In genomic region chr18:3075491-3075890, GRCh38 we compare ENCODE assay signal across 1 cellular context.
TF ChIP-seq lines count a peak whose summit lies in the region.

No MANE protein-coding gene starts in this region.

TF ChIP-seq in H1, 55 proteins besides CTCF, POLR2A, EP300 and RAD21:
- TF ChIP-seq SIRT6 (IDR thresholded peaks at IDR 0.05; ENCODE audit: low read length) (no peak), GABPA (IDR thresholded peaks at IDR 0.05; ENCODE audit: borderline replicate concordance, insufficient read depth, low read length) (no peak), BCL11A (IDR thresholded peaks at IDR 0.05; ENCODE audit: low read depth in 2 of 2, low read length in 2 of 2) (no peak), GTF2F1 (IDR thresholded peaks at IDR 0.05; ENCODE audit: borderline replicate concordance, low read depth, low read length) (no peak), KDM5A (IDR thresholded peaks at IDR 0.05; ENCODE audit: low read length) (no peak), CTBP2 (IDR thresholded peaks at IDR 0.05; ENCODE audit: borderline replicate concordance, insufficient read depth, insufficient read length, low read length) (no peak), CBX5 (IDR thresholded peaks at IDR 0.05; ENCODE audit: low read depth, low read length) (no peak), USF2 (IDR thresholded peaks at IDR 0.05; ENCODE audit: low read length) (no peak), MAX (IDR thresholded peaks at IDR 0.05) (no peak), SP4 (IDR thresholded peaks at IDR 0.05; ENCODE audit: low read length) (no peak), YY1 (IDR thresholded peaks at IDR 0.05; ENCODE audit: low read depth, low read length) (no peak), NANOG (IDR thresholded peaks at IDR 0.05; ENCODE audit: insufficient read depth, low read depth, low read length, poor library complexity, severe bottlenecking) (no peak), HDAC6 (IDR thresholded peaks at IDR 0.05; ENCODE audit: low read depth, low read length) (no peak), ZNF274 (IDR thresholded peaks at IDR 0.05; ENCODE audit: borderline replicate concordance, extremely low read depth, low read length) (no peak), TBP (IDR thresholded peaks at IDR 0.05; ENCODE audit: low read depth, low read length) (no peak), E2F6 (IDR thresholded peaks at IDR 0.05) (no peak), SIX5 (IDR thresholded peaks at IDR 0.05; ENCODE audit: low read depth, low read length) (no peak), RNF2 (IDR thresholded peaks at IDR 0.05; ENCODE audit: borderline replicate concordance, low read depth, low read length, missing control alignments, poor library complexity, severe bottlenecking) (no peak)
